1 cellular context compared by ENCODE assay signal in genomic region chr6:3001146-3001772, GRCh38.
TF ChIP-seq lines count a peak whose summit lies in the region.

No MANE protein-coding gene starts in this region.

TF ChIP-seq in liver, 16 proteins besides CTCF, POLR2A, EP300 and RAD21 (continued from another document):
- TF ChIP-seq REST (IDR thresholded peaks at IDR 0.05) (no peak), RXRA (IDR thresholded peaks at IDR 0.05) (peak; percentile 58 to 60), YY1 (IDR thresholded peaks at IDR 0.05) (no peak), HNF4G (IDR thresholded peaks at IDR 0.05) (no peak), NR2F2 (IDR thresholded peaks at IDR 0.05) (peak; percentile 34), HNF4A (conservative IDR thresholded peaks at IDR 0.05) (peak; percentile 56 to 60), MAX (IDR thresholded peaks at IDR 0.05) (no peak), ZBTB33 (IDR thresholded peaks at IDR 0.05) (no peak), SP1 (IDR thresholded peaks at IDR 0.05) (no peak), ATF3 (IDR thresholded peaks at IDR 0.05) (no peak), GABPA (IDR thresholded peaks at IDR 0.05 in 1 of 2, conservative IDR thresholded peaks at IDR 0.05 in 1 of 2) (no peak), FOXA1 (IDR thresholded peaks at IDR 0.05) (no peak), FOXA2 (IDR thresholded peaks at IDR 0.05) (no peak), EGR1 (IDR thresholded peaks at IDR 0.05; ENCODE audit: low read depth in 2 of 2) (no peak)
